8 cellular contexts compared by ENCODE assay signal in genomic region chr11:8081591-8082021, GRCh38. TPM values are rescaled to one million over a fixed set of nuclear protein-coding genes. Genes with fewer than 3 reads are reported as not detected.
DNase-seq lines count a peak whose midpoint lies in the region; ATAC-seq and TF ChIP-seq lines count a peak whose summit lies in the region.

No MANE protein-coding gene starts in this region.

- no peaks in the 10 kb centered on the region for H3K9me3 ChIP-seq in BE2C
- no peaks in the 10 kb centered on the region for H3K9me3 ChIP-seq in RWPE2 (ENCODE audit: severe bottlenecking)
- no peaks in the 10 kb centered on the region for H3K9me3 ChIP-seq in esophagus muscularis mucosa
- H3K9me3 ChIP-seq in osteoblast (ENCODE audit: low read depth, low read length): no peaks in the 10 kb centered on the region

- no peak for TF ChIP-seq POLR2A in esophagus muscularis mucosa (IDR thresholded peaks at IDR 0.05; ENCODE audit: low read depth)

- no peaks in the 10 kb centered on the region for H3K27me3 ChIP-seq in BE2C
- H3K27me3 ChIP-seq in RWPE2 (ENCODE audit: insufficient read depth, poor library complexity, severe bottlenecking): no peaks in the 10 kb centered on the region
- H3K27me3 ChIP-seq in esophagus muscularis mucosa: no peaks in the 10 kb centered on the region
- no peaks in the 10 kb centered on the region for H3K27me3 ChIP-seq in osteoblast (ENCODE audit: insufficient read depth, low read length)

- H3K27ac ChIP-seq in RWPE2 (ENCODE audit: poor library complexity, severe bottlenecking) (no peak overlapping the region), esophagus muscularis mucosa (replicated peaks in 1 of 4) (peak overlapping the region in 3 of 4 donors; percentile 23 to 69 (median 62)), osteoblast (ENCODE audit: low read depth, low read length) (no peak overlapping the region)

- 4% methylated on average over 17 of the region's 22 CpGs for WGBS in esophagus muscularis mucosa

- H3K36me3 ChIP-seq in BE2C: no peaks in the 10 kb centered on the region; the same call in 1 of the 2 replicates
- H3K36me3 ChIP-seq in RWPE2 (ENCODE audit: low read depth): no peaks in the 10 kb centered on the region
- H3K36me3 ChIP-seq in esophagus muscularis mucosa: no peaks in the 10 kb centered on the region
- H3K36me3 ChIP-seq in osteoblast (ENCODE audit: insufficient read depth, low read length): no peaks in the 10 kb centered on the region

- peak overlapping the region; percentile 90 for H3K4me2 ChIP-seq in osteoblast (ENCODE audit: insufficient read depth, low read length)

- intact Hi-C loops in esophagus muscularis mucosa (cut with DNase I): no loop called here

- H2AFZ ChIP-seq in osteoblast (ENCODE audit: low read length): peak overlapping the region; percentile 80

- H3K4me3 ChIP-seq in BE2C (ENCODE audit: low read depth, low read length) (peak overlapping the region; percentile 76), RWPE2 (ENCODE audit: severe bottlenecking) (peak overlapping the region; percentile 77), esophagus muscularis mucosa (peak overlapping the region; percentile 59 to 79 (median 65)), osteoblast (ENCODE audit: insufficient read depth, low read length) (peak overlapping the region; percentile 77)

- ATAC-seq in RWPE2 (ENCODE audit: low read depth) (peak; percentile 28; the same call in 2 of the 3 replicates), GM21576 (IDR thresholded peaks at IDR 0.05; ENCODE audit: unreplicated experiment) (no peak), GM21515 (IDR thresholded peaks at IDR 0.05; ENCODE audit: unreplicated experiment) (no peak)

- TF ChIP-seq CTCF in BE2C (IDR thresholded peaks at IDR 0.05; ENCODE audit: low read depth, low read length): no peak
- no peak for TF ChIP-seq CTCF in RWPE2 (IDR thresholded peaks at IDR 0.05; ENCODE audit: poor library complexity, severe bottlenecking)
- TF ChIP-seq CTCF in esophagus muscularis mucosa (IDR thresholded peaks at IDR 0.05): no peak
- no peak for TF ChIP-seq CTCF in osteoblast (IDR thresholded peaks at IDR 0.05; ENCODE audit: extremely low read depth, low read depth, low read length)

- peaks cover 13% of the 10 kb centered on the region for H3K4me1 ChIP-seq in BE2C
- no peaks in the 10 kb centered on the region for H3K4me1 ChIP-seq in RWPE2 (ENCODE audit: insufficient read depth, poor library complexity, severe bottlenecking)
- peaks cover 47 to 55% (median 51%) of the 10 kb centered on the region in 4 donors for H3K4me1 ChIP-seq in esophagus muscularis mucosa
- H3K4me1 ChIP-seq in osteoblast (ENCODE audit: insufficient read depth, low read length): peaks cover 11% of the 10 kb centered on the region

- peaks cover 48% of the 10 kb centered on the region for H4K20me1 ChIP-seq in osteoblast (ENCODE audit: insufficient read depth, low read length)

- H3K79me2 ChIP-seq in osteoblast (ENCODE audit: insufficient read depth, low read length): peaks cover 50% of the 10 kb centered on the region

- DNase-seq in BE2C (no peak), RWPE2 (ENCODE audit: low spot score) (no peak), esophagus muscularis mucosa (ENCODE audit: extremely low spot score) (no peak), osteoblast (ENCODE audit: insufficient read length, low spot score, missing footprints) (peak; percentile 93), A172 (ENCODE audit: low spot score) (no peak), midbrain (lab: John Stamatoyannopoulos, UW) (no peak)

- TF ChIP-seq EP300 in esophagus muscularis mucosa (IDR thresholded peaks at IDR 0.05): no peak

RNA-seq across cellular contexts. Expression of gene TUB, which starts 0.6 kb away (rescaled TPM):
- 17.7 TPM for polyA plus RNA-seq in BE2C (2012; ENCODE audit: insufficient read depth, insufficient read length, low read depth)
- 10 to 100 TPM in 2 of 4 donors, 1 to 10 TPM in 2; 8.3 to 18.3 (median 12.1) TPM for total RNA-seq in esophagus muscularis mucosa
- 19.2 and 23.5 TPM in 2 replicates for total RNA-seq in osteoblast
- 5.6 and 6.0 TPM in 2 replicates for total RNA-seq in A172 (2014; rRNA removed; shearing (Covaris generic))

Comparison
In these comparisons a context has a peak if more than half of its experiments do, and no peak if none do; other contexts are left out.
1. H3K27ac ChIP-seq: peak in esophagus muscularis mucosa (3 of 4); none in RWPE2 (single experiment) and osteoblast (single experiment).
2. Peak in every context shown above with its lines, with median percentiles within 50 percentile points of each other: H3K4me3 ChIP-seq.